1 cellular context compared by ENCODE assay signal in the genomic region with DNA sequence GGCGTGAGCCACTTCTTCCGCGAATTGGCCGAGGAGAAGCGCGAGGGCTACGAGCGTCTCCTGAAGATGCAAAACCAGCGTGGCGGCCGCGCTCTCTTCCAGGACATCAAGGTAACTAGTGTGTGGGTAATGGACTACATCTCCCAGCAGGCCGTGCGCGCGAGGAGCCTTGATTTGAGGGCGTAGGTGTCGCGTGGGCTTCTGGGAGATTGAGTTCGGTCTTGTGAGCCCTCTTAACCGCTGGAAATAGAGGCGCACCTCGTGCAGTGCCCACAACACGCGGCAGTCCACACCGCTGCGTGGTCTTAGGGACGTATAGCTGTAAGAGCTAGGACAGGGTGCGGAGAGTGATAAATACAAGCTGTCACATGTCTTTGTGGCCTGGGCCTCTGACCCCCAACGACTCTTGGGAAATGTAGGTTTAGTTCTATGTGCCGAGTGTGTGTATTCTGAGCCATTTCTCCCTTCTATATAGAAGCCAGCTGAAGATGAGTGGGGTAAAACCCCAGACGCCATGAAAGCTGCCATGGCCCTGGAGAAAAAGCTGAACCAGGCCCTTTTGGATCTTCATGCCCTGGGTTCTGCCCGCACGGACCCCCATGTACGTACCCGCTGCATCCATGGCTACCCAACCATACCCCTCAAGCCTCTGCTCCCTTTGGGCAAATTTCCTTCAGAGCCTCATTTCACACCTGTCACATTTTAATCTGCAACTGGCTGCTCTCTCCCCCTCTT.
TF ChIP-seq lines count a peak whose summit lies in the region.

No MANE protein-coding gene starts in this region.

TF ChIP-seq in A549, 52 proteins besides CTCF, POLR2A, EP300 and RAD21 (continued from another document):
- no peak for TF ChIP-seq HOXB13 (CRISPR knock-in tag; IDR thresholded peaks at IDR 0.05; ENCODE audit: low read depth)
- no peak for TF ChIP-seq RNF2 (IDR thresholded peaks at IDR 0.05; ENCODE audit: borderline replicate concordance, low read depth)
- TF ChIP-seq NFE2L2 (conservative IDR thresholded peaks at IDR 0.05; ENCODE audit: low read length): 0 out of 2 replicates have a peak, but pooled peaks have one; percentile 34
- 0 out of 2 replicates have a peak, but pooled peaks have one; percentile 29 for TF ChIP-seq HEYL (CRISPR knock-in tag; IDR thresholded peaks at IDR 0.05)
- no peak for TF ChIP-seq CBX8 (IDR thresholded peaks at IDR 0.05)
- TF ChIP-seq RFX5 (IDR thresholded peaks at IDR 0.05): no peak
- TF ChIP-seq, protein P1, sequence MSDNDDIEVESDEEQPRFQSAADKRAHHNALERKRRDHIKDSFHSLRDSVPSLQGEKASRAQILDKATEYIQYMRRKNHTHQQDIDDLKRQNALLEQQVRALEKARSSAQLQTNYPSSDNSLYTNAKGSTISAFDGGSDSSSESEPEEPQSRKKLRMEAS (IDR thresholded peaks at IDR 0.05): peak; percentile 73
- TF ChIP-seq FOSB (CRISPR knock-in tag; IDR thresholded peaks at IDR 0.05): peak; percentile 73
- no peak for TF ChIP-seq MAFK (IDR thresholded peaks at IDR 0.05; ENCODE audit: partially characterized antibody)
- peak; percentile 27 for TF ChIP-seq CHD2 (IDR thresholded peaks at IDR 0.05; ENCODE audit: low read length, partially characterized antibody)
